14 cellular contexts compared by ENCODE assay signal in genomic region chr3:32454731-32455608, GRCh38. TPM values are rescaled to one million over a fixed set of nuclear protein-coding genes. Genes with fewer than 3 reads are reported as not detected.
A peak's percentile ranks its signal among the peaks of the same experiment; 100 is the strongest.
DNase-seq lines count a peak whose midpoint lies in the region; ATAC-seq and TF ChIP-seq lines count a peak whose summit lies in the region.
"Had no signal": no experiment of that assay in that cellular context is flagged by ENCODE, and none has a peak within 500 bp of the region (broad histone marks: within the 10 kb centered on the region; RNA-seq: fewer than 3 reads in every experiment).

No MANE protein-coding gene starts in this region.

- intact Hi-C loops in lower lobe of right lung (cut with DNase I), result no loop called here

- H3K4me3 ChIP-seq in gastroesophageal sphincter (no peak overlapping the region), lower lobe of right lung (no peak overlapping the region)

- ATAC-seq in activated CD8-positive, alpha-beta memory T cell treated with anti-CD3 and anti-CD28 coated beads, Interleukin-2, amount 10 ng/mL, durations not matched to agents 7 days and 5 days, result no peak
- ATAC-seq in gastroesophageal sphincter (peak; percentile 56), lower lobe of right lung (no peak)
- no peak for ATAC-seq in stimulated activated naive B cell treated with anti-CD40 and anti-IgM and Interleukin-4, amounts not matched to agents 10 μg/mL and 1 μg/mL and 100 μg/mL, for 72 hours (replicated peaks)
- ATAC-seq: right cardiac atrium had no signal

- WGBS in gastroesophageal sphincter (ENCODE audit: low coverage in 1 of 2), 2 donors, result 20 to 38% methylated on average over 6 to 8 of the region's 15 CpGs

- TF ChIP-seq CTCF in gastroesophageal sphincter (IDR thresholded peaks at IDR 0.05), result no peak
- TF ChIP-seq CTCF in lower lobe of right lung (IDR thresholded peaks at IDR 0.05), result no peak

- peak overlapping the region; percentile 94 for H3K27ac Mint-ChIP-seq in activated naive CD4-positive, alpha-beta T cell treated with anti-CD3 and anti-CD28 coated beads, Interleukin-2, amount 50 U/mL, for 24 hours
- peak overlapping the region; percentile 93 for H3K27ac Mint-ChIP-seq in activated CD8-positive, alpha-beta memory T cell treated with anti-CD3 and anti-CD28 coated beads, Interleukin-2, amount 10 ng/mL, durations not matched to agents 7 days and 5 days
- peak overlapping the region; percentile 37 for H3K27ac Mint-ChIP-seq in stimulated activated naive B cell treated with anti-CD40 and anti-IgM and Interleukin-4, amounts not matched to agents 10 μg/mL and 1 μg/mL and 100 μg/mL, for 72 hours

- peaks cover 23% of the 10 kb centered on the region for H3K36me3 Mint-ChIP-seq in activated naive CD4-positive, alpha-beta T cell treated with anti-CD3 and anti-CD28 coated beads, Interleukin-2, amount 50 U/mL, for 24 hours
- H3K36me3 Mint-ChIP-seq in activated CD8-positive, alpha-beta memory T cell treated with anti-CD3 and anti-CD28 coated beads, Interleukin-2, amount 10 ng/mL, durations not matched to agents 7 days and 5 days, result peaks cover 15% of the 10 kb centered on the region
- peaks cover 42 to 56% of the 10 kb centered on the region in 2 donors for H3K36me3 Mint-ChIP-seq in stimulated activated naive B cell treated with anti-CD40 and anti-IgM and Interleukin-4, amounts not matched to agents 10 μg/mL and 1 μg/mL and 100 μg/mL, for 72 hours

- no peaks in the 10 kb centered on the region for H3K27me3 ChIP-seq in gastroesophageal sphincter
- no peaks in the 10 kb centered on the region for H3K27me3 ChIP-seq in lower lobe of right lung (ENCODE audit: low read depth)

- H3K9me3 ChIP-seq in gastroesophageal sphincter (no peaks in the 10 kb centered on the region), lower lobe of right lung (no peaks in the 10 kb centered on the region)
- H3K9me3 ChIP-seq: SK-N-SH had no signal

- TF ChIP-seq EP300 in gastroesophageal sphincter (IDR thresholded peaks at IDR 0.05), result no peak

- H3K4me3 Mint-ChIP-seq in activated naive CD4-positive, alpha-beta T cell treated with anti-CD3 and anti-CD28 coated beads, Interleukin-2, amount 50 U/mL, for 24 hours, result peak overlapping the region; percentile 62
- no peak overlapping the region for H3K4me3 Mint-ChIP-seq in activated CD8-positive, alpha-beta memory T cell treated with anti-CD3 and anti-CD28 coated beads, Interleukin-2, amount 10 ng/mL, durations not matched to agents 7 days and 5 days
- no peak overlapping the region for H3K4me3 Mint-ChIP-seq in stimulated activated naive B cell treated with anti-CD40 and anti-IgM and Interleukin-4, amounts not matched to agents 10 μg/mL and 1 μg/mL and 100 μg/mL, for 72 hours

- no peak for TF ChIP-seq POLR2A in gastroesophageal sphincter (IDR thresholded peaks at IDR 0.05)

- H3K27ac ChIP-seq in gastroesophageal sphincter (no peak overlapping the region), lower lobe of right lung (no peak overlapping the region)
- H3K27ac ChIP-seq: HL-60 had no signal

- H3K4me1 ChIP-seq in gastroesophageal sphincter, result peaks cover 5 to 30% (median 12%) of the 10 kb centered on the region in 3 donors
- H3K4me1 ChIP-seq in lower lobe of right lung, result peaks cover 30% of the 10 kb centered on the region

- CTCF ChIA-PET in activated CD8-positive, alpha-beta memory T cell treated with anti-CD3 and anti-CD28 coated beads, Interleukin-2, amount 10 ng/mL, durations not matched to agents 7 days and 5 days (lab: Charles Lee), result interaction anchor here (1.1 to 4.8 kb wide), 8 partner anchors 13 to 79 kb away, joined by 3 to 35 read pairs (median 4); no protein-coding TSS in a partner anchor

- no peak for DNase-seq in activated naive CD4-positive, alpha-beta T cell treated with Interleukin-2 at 50 U/mL for 16 hours
- peak; percentile 39 for DNase-seq in activated CD8-positive, alpha-beta memory T cell treated with anti-CD3 and anti-CD28 coated beads, Interleukin-2, amount 10 ng/mL, durations not matched to agents 7 days and 5 days
- no peak for DNase-seq in stimulated activated naive B cell treated with anti-CD40 and anti-IgM and Interleukin-4, amounts not matched to agents 10 μg/mL and 1 μg/mL and 100 μg/mL, for 72 hours
- DNase-seq in anterior cingulate cortex (lab: John Stamatoyannopoulos, UW) (no peak), lower lobe of right lung (no peak), RKO (ENCODE audit: low spot score) (no peak)
- DNase-seq: activated CD4-positive, alpha-beta T cell treated with anti-CD3 and anti-CD28 coated beads for 4 hours; amniotic stem cell; NCI-H2107; right cardiac atrium; SK-N-SH had no signal

- no peaks in the 10 kb centered on the region for H3K27me3 Mint-ChIP-seq in activated naive CD4-positive, alpha-beta T cell treated with anti-CD3 and anti-CD28 coated beads, Interleukin-2, amount 50 U/mL, for 24 hours
- no peaks in the 10 kb centered on the region for H3K27me3 Mint-ChIP-seq in activated CD8-positive, alpha-beta memory T cell treated with anti-CD3 and anti-CD28 coated beads, Interleukin-2, amount 10 ng/mL, durations not matched to agents 7 days and 5 days
- no peaks in the 10 kb centered on the region for H3K27me3 Mint-ChIP-seq in stimulated activated naive B cell treated with anti-CD40 and anti-IgM and Interleukin-4, amounts not matched to agents 10 μg/mL and 1 μg/mL and 100 μg/mL, for 72 hours

- H3K9me3 Mint-ChIP-seq in activated naive CD4-positive, alpha-beta T cell treated with anti-CD3 and anti-CD28 coated beads, Interleukin-2, amount 50 U/mL, for 24 hours, result peaks cover 5% of the 10 kb centered on the region
- H3K9me3 Mint-ChIP-seq in activated CD8-positive, alpha-beta memory T cell treated with anti-CD3 and anti-CD28 coated beads, Interleukin-2, amount 10 ng/mL, durations not matched to agents 7 days and 5 days (ENCODE audit: low read depth), result no peaks in the 10 kb centered on the region
- H3K9me3 Mint-ChIP-seq in stimulated activated naive B cell treated with anti-CD40 and anti-IgM and Interleukin-4, amounts not matched to agents 10 μg/mL and 1 μg/mL and 100 μg/mL, for 72 hours, result peaks cover 2 to 4% of the 10 kb centered on the region in 2 donors

- peaks cover 63% of the 10 kb centered on the region for H3K4me1 Mint-ChIP-seq in activated naive CD4-positive, alpha-beta T cell treated with anti-CD3 and anti-CD28 coated beads, Interleukin-2, amount 50 U/mL, for 24 hours
- peaks cover 31% of the 10 kb centered on the region for H3K4me1 Mint-ChIP-seq in activated CD8-positive, alpha-beta memory T cell treated with anti-CD3 and anti-CD28 coated beads, Interleukin-2, amount 10 ng/mL, durations not matched to agents 7 days and 5 days
- peaks cover 42 to 56% of the 10 kb centered on the region in 2 donors for H3K4me1 Mint-ChIP-seq in stimulated activated naive B cell treated with anti-CD40 and anti-IgM and Interleukin-4, amounts not matched to agents 10 μg/mL and 1 μg/mL and 100 μg/mL, for 72 hours

- H3K36me3 ChIP-seq in gastroesophageal sphincter (peaks cover 0 to 8% of the 10 kb centered on the region in 2 donors), lower lobe of right lung (peaks cover 38% of the 10 kb centered on the region)

RNA-seq across cellular contexts. Expression of gene CMTM6, which starts 47.7 kb away (rescaled TPM):
- 100 to 1,000 TPM in 1 of 2 experiments, 10 to 100 TPM in 1; 43.7 to 102 TPM for total RNA-seq in activated CD8-positive, alpha-beta memory T cell treated with anti-CD3 and anti-CD28 coated beads, Interleukin-2, amount 10 ng/mL, durations not matched to agents 7 days and 5 days
- total RNA-seq in gastroesophageal sphincter (10 to 100 TPM; 38.8 to 64.0 (median 55.5) TPM), lower lobe of right lung (69.5 TPM)

Comparison
In these comparisons a context has a peak if more than half of its experiments do, and no peak if none do; other contexts are left out.
1. H3K27ac Mint-ChIP-seq: peak in every context shown above with its lines; median percentile 94 in activated naive CD4-positive, alpha-beta T cell treated with anti-CD3 and anti-CD28 coated beads, Interleukin-2, amount 50 U/mL, for 24 hours; 93 in activated CD8-positive, alpha-beta memory T cell treated with anti-CD3 and anti-CD28 coated beads, Interleukin-2, amount 10 ng/mL, durations not matched to agents 7 days and 5 days; 37 in stimulated activated naive B cell treated with anti-CD40 and anti-IgM and Interleukin-4, amounts not matched to agents 10 μg/mL and 1 μg/mL and 100 μg/mL, for 72 hours.